Comparison of ENCODE assay signal across 8 cellular contexts in the genomic region with DNA sequence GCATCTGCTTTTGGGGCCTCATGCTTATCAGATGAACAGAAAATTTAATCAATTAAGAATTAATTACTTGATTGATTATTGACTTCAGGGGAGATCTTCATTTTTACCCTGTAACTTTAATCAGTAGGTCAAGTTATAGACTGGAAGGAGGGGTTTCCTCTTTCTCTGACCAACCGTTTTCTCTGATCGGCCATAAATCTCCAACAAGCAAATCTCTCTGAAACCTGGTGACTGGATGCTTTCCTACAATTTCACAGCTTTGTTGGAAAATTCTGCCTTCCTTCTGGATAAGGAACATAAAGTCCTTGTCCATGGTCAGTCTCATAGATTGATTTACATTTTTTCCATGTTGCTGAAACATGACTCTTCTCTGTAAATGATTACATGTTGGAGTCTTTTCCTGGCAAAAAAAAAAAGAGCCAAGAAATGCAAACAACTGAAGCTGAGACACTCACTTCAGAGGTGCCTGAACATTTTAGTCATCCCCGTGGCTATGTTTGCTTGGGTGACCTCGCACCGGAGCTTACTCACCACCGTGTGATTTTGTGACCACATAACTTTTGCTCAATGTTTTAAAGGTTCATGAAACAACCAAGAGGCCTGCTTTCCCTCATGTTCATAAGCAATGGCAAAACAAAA. TPM values are rescaled to one million over a fixed set of nuclear protein-coding genes. Genes with fewer than 3 reads are reported as not detected.
DNase-seq lines count a peak whose midpoint lies in the region; ATAC-seq and TF ChIP-seq lines count a peak whose summit lies in the region.

No MANE protein-coding gene starts in this region.

- no peaks in the 10 kb centered on the region for H3K36me3 ChIP-seq in mesodermal cell (ENCODE audit: control insufficient read depth, insufficient read depth, low read length)

- peak overlapping the region; percentile 81 to 91 for H3K27ac Mint-ChIP-seq in activated naive CD4-positive, alpha-beta T cell treated with anti-CD3 and anti-CD28 coated beads, Interleukin-2, amount 50 U/mL, for 72 hours
- H3K27ac Mint-ChIP-seq in type B pancreatic cell = no peak overlapping the region

- no peak for TF ChIP-seq CTCF in AG04449 (IDR thresholded peaks at IDR 0.05; ENCODE audit: insufficient read depth, low read length, missing control alignments)
- no peak for TF ChIP-seq CTCF in type B pancreatic cell (conservative IDR thresholded peaks at IDR 0.05)

- H3K4me3 ChIP-seq in AG04449 (ENCODE audit: low read depth, low read length) = no peak overlapping the region
- H3K4me3 ChIP-seq in mesodermal cell (ENCODE audit: extremely low read depth, insufficient read depth, low read length, poor library complexity, severe bottlenecking) = no peak overlapping the region

- H3K36me3 Mint-ChIP-seq in activated naive CD4-positive, alpha-beta T cell treated with anti-CD3 and anti-CD28 coated beads, Interleukin-2, amount 50 U/mL, for 72 hours = peaks cover 0 to 15% of the 10 kb centered on the region in 2 donors
- no peaks in the 10 kb centered on the region for H3K36me3 Mint-ChIP-seq in type B pancreatic cell

- DNase-seq in AG04449 (ENCODE audit: low read depth, low spot score) (peak; percentile 46), GM19240 (ENCODE audit: insufficient read length, low spot score) (peak; percentile 89), HT1080 (ENCODE audit: low read depth) (peak; percentile 93), type B pancreatic cell (ENCODE audit: extremely low spot score, unreplicated experiment) (no peak), nucleus accumbens (lab: John Stamatoyannopoulos, UW) (no peak), DMS79 (lab: John Stamatoyannopoulos, UW) (no peak)
- DNase-seq in activated naive CD4-positive, alpha-beta T cell treated with anti-CD3 and anti-CD28 coated beads, Interleukin-2, amount 50 U/mL, for 72 hours (ENCODE audit: low spot score in 2 of 2) = peak; percentile 66 to 71

- H3K4me1 ChIP-seq in mesodermal cell (ENCODE audit: control insufficient read depth, insufficient read depth, low read length, poor library complexity, severe bottlenecking) = peaks cover 7% of the 10 kb centered on the region

- H3K9me3 ChIP-seq in mesodermal cell (ENCODE audit: control insufficient read depth, low read length) = peaks cover 7% of the 10 kb centered on the region

- POLR2A ChIA-PET in AG04449 (lab: Yijun Ruan, JAX) = interaction anchor here (0.7 kb wide), 1 partner anchor 10 kb away, joined by 3 read pairs; no protein-coding TSS in a partner anchor

- H3K27me3 Mint-ChIP-seq in type B pancreatic cell = peaks cover 9% of the 10 kb centered on the region

- CTCF ChIA-PET in AG04449 (lab: Yijun Ruan, JAX) = no interaction called here

- peaks cover 4% of the 10 kb centered on the region for H3K4me1 Mint-ChIP-seq in type B pancreatic cell (ENCODE audit: unreplicated experiment)

- peak overlapping the region; percentile 58 for H3K27ac ChIP-seq in mesodermal cell (ENCODE audit: low read depth, low read length, severe bottlenecking)

- WGBS in mesodermal cell (ENCODE audit: insufficient coverage in 2 of 2), 2 experiments = 77% methylated on average over 4 of the region's 6 CpGs

- H3K4me3 Mint-ChIP-seq in type B pancreatic cell = no peak overlapping the region

- ATAC-seq in activated naive CD4-positive, alpha-beta T cell treated with anti-CD3 and anti-CD28 coated beads, Interleukin-2, amount 50 U/mL, for 72 hours = peak; percentile 95 to 100

- H3K9me3 Mint-ChIP-seq in activated naive CD4-positive, alpha-beta T cell treated with anti-CD3 and anti-CD28 coated beads, Interleukin-2, amount 50 U/mL, for 72 hours = peaks cover 0 to 12% of the 10 kb centered on the region in 2 donors
- no peaks in the 10 kb centered on the region for H3K9me3 Mint-ChIP-seq in type B pancreatic cell

RNA-seq across cellular contexts. Expression of gene IRF4, which starts 31.0 kb away (rescaled TPM):
- 0.10 TPM in 1 of 2 replicates, not detected in the other for total RNA-seq in HT1080 (2014; rRNA removed; shearing (Covaris generic))
- polyA plus RNA-seq in HT1080 (2015; cell fraction: cytosol; rRNA removed) = 0.02 TPM in 1 of 2 replicates, not detected in the other
- polyA plus RNA-seq in HT1080 (2015; cell fraction: nucleus; rRNA removed) = not detected in 2 replicates
- 100 to 1,000 TPM; 334 to 809 TPM for total RNA-seq in activated naive CD4-positive, alpha-beta T cell treated with anti-CD3 and anti-CD28 coated beads, Interleukin-2, amount 50 U/mL, for 72 hours
- 0.15 TPM for polyA plus RNA-seq in mesodermal cell (2013, experiment 1 of 2)
- 0.05 TPM for polyA plus RNA-seq in mesodermal cell (2013, experiment 2 of 2)
- 1.7 TPM in 1 of 2 replicates, not detected in the other for total RNA-seq in type B pancreatic cell (ENCODE audit: low replicate concordance)

Comparison
In these comparisons a context has a peak if more than half of its experiments do, and no peak if none do; other contexts are left out.
1. DNase-seq: peak in AG04449 (single experiment), GM19240 (single experiment), HT1080 (single experiment) and activated naive CD4-positive, alpha-beta T cell treated with anti-CD3 and anti-CD28 coated beads, Interleukin-2, amount 50 U/mL, for 72 hours (2 of 2); none in type B pancreatic cell (single experiment), nucleus accumbens (0 of 56) and DMS79 (single experiment).
2. RNA of gene IRF4, which starts 31.0 kb away (total RNA-seq): 334 to 809 TPM in activated naive CD4-positive, alpha-beta T cell treated with anti-CD3 and anti-CD28 coated beads, Interleukin-2, amount 50 U/mL, for 72 hours; 1.7 TPM in type B pancreatic cell and 0.10 TPM in HT1080; every median in the first group is over 100 times any median in the second.